In genomic region chr11:61090092-61090491, GRCh38 we compare ENCODE assay signal across 26 cellular contexts. TPM values are rescaled to one million over a fixed set of nuclear protein-coding genes. Genes with fewer than 3 reads are reported as not detected.
DNase-seq lines count a peak whose midpoint lies in the region; ATAC-seq and TF ChIP-seq lines count a peak whose summit lies in the region.
"Had no signal": no experiment of that assay in that cellular context is flagged by ENCODE, and none has a peak within 500 bp of the region (broad histone marks: within the 10 kb centered on the region; RNA-seq: fewer than 3 reads in every experiment).

No MANE protein-coding gene starts in this region.

- H3K9me3 Mint-ChIP-seq in activated CD8-positive, alpha-beta T cell treated with anti-CD3 and anti-CD28 coated beads for 36 hours: peaks cover 8% of the 10 kb centered on the region
- no peaks in the 10 kb centered on the region for H3K9me3 Mint-ChIP-seq in activated CD8-positive, alpha-beta T cell treated with anti-CD3 and anti-CD28 coated beads, Interleukin-2, amount 10 ng/mL, durations not matched to agents 7 days and 5 days (ENCODE audit: insufficient read depth)
- no peaks in the 10 kb centered on the region for H3K9me3 Mint-ChIP-seq in CD4-positive, alpha-beta T cell
- H3K9me3 Mint-ChIP-seq in dendritic cell treated with granulocyte-macrophage colony-stimulating factor and Interleukin-4, amounts not matched to agents 40 ng/mL and 50 ng/mL, for 4 days: no peaks in the 10 kb centered on the region
- H3K9me3 Mint-ChIP-seq in effector memory CD8-positive, alpha-beta T cell: no peaks in the 10 kb centered on the region
- H3K9me3 Mint-ChIP-seq: natural killer cell treated with Interleukin-12 subunit alpha and Interleukin-12 subunit beta and Interleukin-15 and Interleukin-18, amount 100 ng/mL, for 72 hours had no signal

- CTCF ChIA-PET in activated CD8-positive, alpha-beta T cell treated with anti-CD3 and anti-CD28 coated beads for 36 hours (lab: Charles Lee): interaction anchor here (1.0 to 2.8 kb wide), 2 partner anchors 9 to 48 kb away, joined by 3 to 10 read pairs; no protein-coding TSS in a partner anchor
- CTCF ChIA-PET in activated CD8-positive, alpha-beta T cell treated with anti-CD3 and anti-CD28 coated beads, Interleukin-2, amount 10 ng/mL, durations not matched to agents 7 days and 5 days (lab: Charles Lee): interaction anchor here (0.8 to 3.8 kb wide), 6 partner anchors 9 to 39 kb away, joined by 3 to 26 read pairs (median 3); no protein-coding TSS in a partner anchor
- CTCF ChIA-PET in CD4-positive, alpha-beta T cell (lab: Charles Lee): interaction anchor here (1.1 to 1.9 kb wide), 5 partner anchors 9 to 23 kb away, joined by 3 to 5 read pairs (median 3); no protein-coding TSS in a partner anchor

- ATAC-seq in activated CD8-positive, alpha-beta T cell treated with anti-CD3 and anti-CD28 coated beads for 36 hours: no peak
- no peak for ATAC-seq in activated CD8-positive, alpha-beta T cell treated with anti-CD3 and anti-CD28 coated beads, Interleukin-2, amount 10 ng/mL, durations not matched to agents 7 days and 5 days
- no peak for ATAC-seq in CD4-positive, alpha-beta T cell (ENCODE audit: poor library complexity)
- no peak for ATAC-seq in GM18858 (IDR thresholded peaks at IDR 0.05; ENCODE audit: unreplicated experiment)
- ATAC-seq in effector memory CD8-positive, alpha-beta T cell (replicated peaks): no peak
- ATAC-seq: natural killer cell treated with Interleukin-12 subunit alpha and Interleukin-12 subunit beta and Interleukin-15 and Interleukin-18, amount 100 ng/mL, for 72 hours had no signal

- no peaks in the 10 kb centered on the region for H3K9me3 ChIP-seq in CD4-positive, alpha-beta T cell (ENCODE audit: control insufficient read depth, low read length)
- H3K9me3 ChIP-seq: ovary, thoracic aorta, uterus had no signal

- H3K27me3 ChIP-seq in CD4-positive, alpha-beta T cell (ENCODE audit: control insufficient read depth, insufficient read depth, low read length): no peaks in the 10 kb centered on the region
- H3K27me3 ChIP-seq: ovary, uterus had no signal

- POLR2A ChIA-PET in activated CD8-positive, alpha-beta T cell treated with anti-CD3 and anti-CD28 coated beads for 36 hours (lab: Charles Lee): interaction anchor here (0.6 to 7.4 kb wide), 7 partner anchors 10 to 1208 kb away, joined by 3 to 44 read pairs (median 7); no protein-coding TSS in a partner anchor
- POLR2A ChIA-PET in activated CD8-positive, alpha-beta T cell treated with anti-CD3 and anti-CD28 coated beads, Interleukin-2, amount 10 ng/mL, durations not matched to agents 7 days and 5 days (lab: Charles Lee): interaction anchor here (0.5 to 4.5 kb wide), 6 partner anchors 8 to 178 kb away, joined by 3 to 29 read pairs (median 4); partner anchors contain the start of gene CD5
- POLR2A ChIA-PET in CD4-positive, alpha-beta T cell (lab: Charles Lee): interaction anchor here (1.0 to 4.3 kb wide), 3 partner anchors 12 to 39 kb away, joined by 3 to 38 read pairs (median 3); partner anchors contain the start of gene CD5

- no peak for DNase-seq in activated CD8-positive, alpha-beta T cell treated with anti-CD3 and anti-CD28 coated beads for 36 hours
- DNase-seq in activated CD8-positive, alpha-beta T cell treated with anti-CD3 and anti-CD28 coated beads, Interleukin-2, amount 10 ng/mL, durations not matched to agents 7 days and 5 days: no peak
- DNase-seq in CD4-positive, alpha-beta T cell: no peak
- DNase-seq in activated CD8-positive, alpha-beta memory T cell treated with anti-CD3 and anti-CD28 coated beads, Interleukin-2, amount 50 U/mL, for 48 hours: peak; percentile 51
- no peak for DNase-seq in NCI-H2107 (lab: John Stamatoyannopoulos, UW)
- DNase-seq in effector memory CD8-positive, alpha-beta T cell: no peak
- DNase-seq: activated gamma-delta T cell; central memory CD4-positive, alpha-beta T cell; HCEC 1CT; NCI-H1694 treated with DMSO at 0.1 percent for 48 hours; NCI-H526 treated with DMSO at 0.1 percent for 48 hours; ovary; retina; stimulated activated CD4-positive, alpha-beta T cell treated with anti-CD3 and anti-CD28 coated beads, Interleukin-2, amount 100 ng/mL, for 24 hours had no signal

- H3K36me3 Mint-ChIP-seq in activated CD8-positive, alpha-beta T cell treated with anti-CD3 and anti-CD28 coated beads for 36 hours (ENCODE audit: low read depth): peaks cover 49% of the 10 kb centered on the region
- H3K36me3 Mint-ChIP-seq in activated CD8-positive, alpha-beta T cell treated with anti-CD3 and anti-CD28 coated beads, Interleukin-2, amount 10 ng/mL, durations not matched to agents 7 days and 5 days (ENCODE audit: low read depth): no peaks in the 10 kb centered on the region
- H3K36me3 Mint-ChIP-seq in CD4-positive, alpha-beta T cell (ENCODE audit: low read depth): no peaks in the 10 kb centered on the region
- no peaks in the 10 kb centered on the region for H3K36me3 Mint-ChIP-seq in dendritic cell treated with granulocyte-macrophage colony-stimulating factor and Interleukin-4, amounts not matched to agents 40 ng/mL and 50 ng/mL, for 4 days (ENCODE audit: low read depth)
- no peaks in the 10 kb centered on the region for H3K36me3 Mint-ChIP-seq in effector memory CD8-positive, alpha-beta T cell (ENCODE audit: insufficient read depth)
- H3K36me3 Mint-ChIP-seq: natural killer cell treated with Interleukin-12 subunit alpha and Interleukin-12 subunit beta and Interleukin-15 and Interleukin-18, amount 100 ng/mL, for 72 hours had no signal

- peak overlapping the region; percentile 91 for H3K4me3 Mint-ChIP-seq in activated CD8-positive, alpha-beta T cell treated with anti-CD3 and anti-CD28 coated beads for 36 hours
- no peak overlapping the region for H3K4me3 Mint-ChIP-seq in activated CD8-positive, alpha-beta T cell treated with anti-CD3 and anti-CD28 coated beads, Interleukin-2, amount 10 ng/mL, durations not matched to agents 7 days and 5 days
- no peak overlapping the region for H3K4me3 Mint-ChIP-seq in CD4-positive, alpha-beta T cell
- H3K4me3 Mint-ChIP-seq in dendritic cell treated with granulocyte-macrophage colony-stimulating factor and Interleukin-4, amounts not matched to agents 40 ng/mL and 50 ng/mL, for 4 days: no peak overlapping the region
- no peak overlapping the region for H3K4me3 Mint-ChIP-seq in effector memory CD8-positive, alpha-beta T cell

- H3K4me1 Mint-ChIP-seq in activated CD8-positive, alpha-beta T cell treated with anti-CD3 and anti-CD28 coated beads for 36 hours (ENCODE audit: low read depth): peaks cover 66% of the 10 kb centered on the region
- H3K4me1 Mint-ChIP-seq in activated CD8-positive, alpha-beta T cell treated with anti-CD3 and anti-CD28 coated beads, Interleukin-2, amount 10 ng/mL, durations not matched to agents 7 days and 5 days (ENCODE audit: low read depth): peaks cover 47% of the 10 kb centered on the region
- H3K4me1 Mint-ChIP-seq in CD4-positive, alpha-beta T cell (ENCODE audit: low read depth): peaks cover 60% of the 10 kb centered on the region
- peaks cover 45% of the 10 kb centered on the region for H3K4me1 Mint-ChIP-seq in dendritic cell treated with granulocyte-macrophage colony-stimulating factor and Interleukin-4, amounts not matched to agents 40 ng/mL and 50 ng/mL, for 4 days (ENCODE audit: low read depth)
- peaks cover 14 to 17% of the 10 kb centered on the region in 2 donors for H3K4me1 Mint-ChIP-seq in effector memory CD8-positive, alpha-beta T cell (ENCODE audit: low read depth in 2 of 2)

- no peaks in the 10 kb centered on the region for H3K27me3 Mint-ChIP-seq in activated CD8-positive, alpha-beta T cell treated with anti-CD3 and anti-CD28 coated beads for 36 hours
- H3K27me3 Mint-ChIP-seq in activated CD8-positive, alpha-beta T cell treated with anti-CD3 and anti-CD28 coated beads, Interleukin-2, amount 10 ng/mL, durations not matched to agents 7 days and 5 days (ENCODE audit: low read depth): no peaks in the 10 kb centered on the region
- H3K27me3 Mint-ChIP-seq in CD4-positive, alpha-beta T cell: no peaks in the 10 kb centered on the region
- H3K27me3 Mint-ChIP-seq in dendritic cell treated with granulocyte-macrophage colony-stimulating factor and Interleukin-4, amounts not matched to agents 40 ng/mL and 50 ng/mL, for 4 days: peaks cover 3% of the 10 kb centered on the region
- peaks cover 0 to 3% of the 10 kb centered on the region in 2 donors for H3K27me3 Mint-ChIP-seq in effector memory CD8-positive, alpha-beta T cell

- intact Hi-C loops in activated CD8-positive, alpha-beta T cell treated with anti-CD3 and anti-CD28 coated beads for 36 hours (cut with micrococcal nuclease): no loop called here
- intact Hi-C loops in CD4-positive, alpha-beta T cell (cut with DNase I, micrococcal nuclease): no loop called here
- intact Hi-C loops in dendritic cell treated with granulocyte-macrophage colony-stimulating factor and Interleukin-4, amounts not matched to agents 40 ng/mL and 50 ng/mL, for 4 days (cut with micrococcal nuclease): loop anchor here (10.0 kb wide), 1 partner anchor 45 kb away; no protein-coding TSS in a partner anchor

- H3K27ac ChIP-seq in CD4-positive, alpha-beta T cell (ENCODE audit: low read depth, low read length): no peak overlapping the region
- H3K27ac ChIP-seq: ovary, thoracic aorta, uterus, VCaP had no signal

- TF ChIP-seq CTCF in activated CD8-positive, alpha-beta T cell treated with anti-CD3 and anti-CD28 coated beads for 36 hours (IDR thresholded peaks at IDR 0.05): no peak
- no peak for TF ChIP-seq CTCF in CD4-positive, alpha-beta T cell (IDR thresholded peaks at IDR 0.05)

- peak overlapping the region; percentile 99 for H3K27ac Mint-ChIP-seq in activated CD8-positive, alpha-beta T cell treated with anti-CD3 and anti-CD28 coated beads for 36 hours
- no peak overlapping the region for H3K27ac Mint-ChIP-seq in activated CD8-positive, alpha-beta T cell treated with anti-CD3 and anti-CD28 coated beads, Interleukin-2, amount 10 ng/mL, durations not matched to agents 7 days and 5 days
- peak overlapping the region; percentile 93 for H3K27ac Mint-ChIP-seq in CD4-positive, alpha-beta T cell
- peak overlapping the region; percentile 87 for H3K27ac Mint-ChIP-seq in dendritic cell treated with granulocyte-macrophage colony-stimulating factor and Interleukin-4, amounts not matched to agents 40 ng/mL and 50 ng/mL, for 4 days
- no peak overlapping the region for H3K27ac Mint-ChIP-seq in effector memory CD8-positive, alpha-beta T cell

RNA-seq across cellular contexts. Expression of gene CD5, which starts 12.2 kb away (rescaled TPM):
- total RNA-seq in activated CD8-positive, alpha-beta T cell treated with anti-CD3 and anti-CD28 coated beads for 36 hours: 100 to 1,000 TPM; 214 to 215 TPM
- total RNA-seq in activated CD8-positive, alpha-beta T cell treated with anti-CD3 and anti-CD28 coated beads, Interleukin-2, amount 10 ng/mL, durations not matched to agents 7 days and 5 days: 100 to 1,000 TPM; 252 to 274 TPM
- 100 to 1,000 TPM; 421 to 423 TPM for total RNA-seq in CD4-positive, alpha-beta T cell
- total RNA-seq: astrocyte, dermis microvascular lymphatic vessel endothelial cell, endothelial cell of umbilical vein, LHCN-M2, SK-MEL-5, smooth muscle cell had no signal

Comparison
In these comparisons a context has a peak if more than half of its experiments do, and no peak if none do; other contexts are left out.
1. H3K27ac Mint-ChIP-seq: peak in activated CD8-positive, alpha-beta T cell treated with anti-CD3 and anti-CD28 coated beads for 36 hours (single experiment), CD4-positive, alpha-beta T cell (single experiment) and dendritic cell treated with granulocyte-macrophage colony-stimulating factor and Interleukin-4, amounts not matched to agents 40 ng/mL and 50 ng/mL, for 4 days (single experiment); none in activated CD8-positive, alpha-beta T cell treated with anti-CD3 and anti-CD28 coated beads, Interleukin-2, amount 10 ng/mL, durations not matched to agents 7 days and 5 days (single experiment) and effector memory CD8-positive, alpha-beta T cell (0 of 2).